Comparison of ENCODE assay signal across 12 cellular contexts in the genomic region with DNA sequence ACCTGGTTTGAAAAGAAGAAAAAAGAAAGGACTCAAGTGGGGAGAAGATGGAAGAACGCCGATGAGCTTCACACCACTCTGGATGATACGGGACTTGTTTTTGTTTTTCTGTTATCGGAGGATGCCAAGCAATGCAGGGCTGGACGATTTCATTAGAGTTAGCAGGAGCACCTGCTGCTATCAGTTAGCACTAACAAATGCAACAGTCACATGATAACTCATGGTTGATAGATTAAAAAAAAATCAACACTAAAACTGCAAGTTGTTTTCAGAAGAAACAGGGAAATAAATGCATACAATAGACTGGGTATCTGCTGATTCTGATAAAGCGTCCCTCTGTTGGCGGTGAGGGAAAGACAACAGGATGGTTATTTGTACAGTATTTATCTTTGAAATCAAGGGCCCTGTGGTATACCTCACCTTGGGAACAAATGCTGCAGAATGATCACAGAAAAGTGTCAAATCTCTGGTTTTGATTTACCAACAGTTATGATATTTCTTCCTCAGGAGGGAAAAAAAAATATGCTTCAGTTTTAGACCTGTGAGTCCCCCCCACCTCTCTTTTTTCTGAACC.
DNase-seq lines count a peak whose midpoint lies in the region; ATAC-seq and TF ChIP-seq lines count a peak whose summit lies in the region.
"Had no signal": no experiment of that assay in that cellular context is flagged by ENCODE, and none has a peak within 500 bp of the region (broad histone marks: within the 10 kb centered on the region; RNA-seq: fewer than 3 reads in every experiment).

No MANE protein-coding gene starts in this region.

- H3K36me3 ChIP-seq in subcutaneous abdominal adipose tissue (ENCODE audit: control insufficient read depth in 5 of 5, insufficient read depth in 5 of 5, low read length in 5 of 5), result peaks cover 0 to 9% (median 0%) of the 10 kb centered on the region in 5 donors

- H3K9me3 Mint-ChIP-seq in activated T-cell treated with anti-CD3 and anti-CD28 coated beads, Interleukin-2, amount 50 U/mL, for 4 hours, result no peaks in the 10 kb centered on the region
- no peaks in the 10 kb centered on the region for H3K9me3 Mint-ChIP-seq in activated naive CD8-positive, alpha-beta T cell treated with anti-CD3 and anti-CD28 coated beads for 36 hours
- peaks cover 3% of the 10 kb centered on the region for H3K9me3 Mint-ChIP-seq in mesothelial cell of epicardium

- H3K4me1 Mint-ChIP-seq in activated T-cell treated with anti-CD3 and anti-CD28 coated beads, Interleukin-2, amount 50 U/mL, for 4 hours (ENCODE audit: low read depth), result peaks cover 76% of the 10 kb centered on the region
- H3K4me1 Mint-ChIP-seq in activated naive CD8-positive, alpha-beta T cell treated with anti-CD3 and anti-CD28 coated beads for 36 hours, result peaks cover 65% of the 10 kb centered on the region
- H3K4me1 Mint-ChIP-seq in mesothelial cell of epicardium, result peaks cover 49% of the 10 kb centered on the region

- H3K36me3 Mint-ChIP-seq in activated T-cell treated with anti-CD3 and anti-CD28 coated beads, Interleukin-2, amount 50 U/mL, for 4 hours (ENCODE audit: insufficient read depth), result peaks cover 32% of the 10 kb centered on the region
- H3K36me3 Mint-ChIP-seq in activated naive CD8-positive, alpha-beta T cell treated with anti-CD3 and anti-CD28 coated beads for 36 hours, result peaks cover 39% of the 10 kb centered on the region
- H3K36me3 Mint-ChIP-seq in mesothelial cell of epicardium, result peaks cover 6% of the 10 kb centered on the region

- H3K4me1 ChIP-seq in subcutaneous abdominal adipose tissue (ENCODE audit: control insufficient read depth in 5 of 5, insufficient read depth in 5 of 5, low read length in 5 of 5), result peaks cover 0 to 24% (median 11%) of the 10 kb centered on the region in 5 donors

- no peak for TF ChIP-seq CTCF in mesothelial cell of epicardium (IDR thresholded peaks at IDR 0.05; ENCODE audit: unreplicated experiment)

- H3K4me3 ChIP-seq in subcutaneous abdominal adipose tissue (ENCODE audit: low read depth in 1 of 5, low read length in 5 of 5), result no peak overlapping the region
- H3K4me3 ChIP-seq: skin epidermis had no signal

- no peak for ATAC-seq in activated T-cell treated with anti-CD3 and anti-CD28 coated beads, Interleukin-2, amount 50 U/mL, for 4 hours
- no peak for ATAC-seq in HG02759 (IDR thresholded peaks at IDR 0.05; ENCODE audit: unreplicated experiment)

- H3K4me3 Mint-ChIP-seq in activated T-cell treated with anti-CD3 and anti-CD28 coated beads, Interleukin-2, amount 50 U/mL, for 4 hours, result peak overlapping the region; percentile 13
- peak overlapping the region; percentile 52 for H3K4me3 Mint-ChIP-seq in activated naive CD8-positive, alpha-beta T cell treated with anti-CD3 and anti-CD28 coated beads for 36 hours
- no peak overlapping the region for H3K4me3 Mint-ChIP-seq in mesothelial cell of epicardium

- peak overlapping the region; percentile 45 for H3K27ac ChIP-seq in subcutaneous abdominal adipose tissue (ENCODE audit: low read depth, low read length)

- H3K27ac Mint-ChIP-seq in activated naive CD8-positive, alpha-beta T cell treated with anti-CD3 and anti-CD28 coated beads for 36 hours, result peak overlapping the region; percentile 97
- H3K27ac Mint-ChIP-seq in mesothelial cell of epicardium, result peak overlapping the region; percentile 64

- no peaks in the 10 kb centered on the region for H3K9me3 ChIP-seq in subcutaneous abdominal adipose tissue (ENCODE audit: control insufficient read depth in 5 of 5, low read length in 5 of 5)

- no peak for DNase-seq in activated T-cell treated with anti-CD3 and anti-CD28 coated beads, Interleukin-2, amount 50 U/mL, for 4 hours
- DNase-seq in activated T-cell treated with anti-CD3 and anti-CD28 coated beads for 4 hours (no peak), mesothelial cell of epicardium (ENCODE audit: low spot score in 2 of 2, unreplicated experiment in 2 of 2) (no peak), SK-N-DZ (ENCODE audit: low spot score) (no peak), DMS 273 (lab: John Stamatoyannopoulos, UW; ENCODE audit: unreplicated experiment) (no peak)
- DNase-seq in activated naive CD8-positive, alpha-beta T cell treated with anti-CD3 and anti-CD28 coated beads for 36 hours, result no peak
- DNase-seq: kidney; NCI-H1436; stimulated activated CD8-positive, alpha-beta memory T cell treated with anti-CD3 and anti-CD28 coated beads, Interleukin-4, amount 100 ng/mL, for 48 hours had no signal

- no peaks in the 10 kb centered on the region for H3K27me3 Mint-ChIP-seq in activated T-cell treated with anti-CD3 and anti-CD28 coated beads, Interleukin-2, amount 50 U/mL, for 4 hours (ENCODE audit: low read depth)
- H3K27me3 Mint-ChIP-seq in activated naive CD8-positive, alpha-beta T cell treated with anti-CD3 and anti-CD28 coated beads for 36 hours, result no peaks in the 10 kb centered on the region
- H3K27me3 Mint-ChIP-seq in mesothelial cell of epicardium (ENCODE audit: low read depth), result no peaks in the 10 kb centered on the region

- H3K9ac ChIP-seq in subcutaneous abdominal adipose tissue (ENCODE audit: low read length in 5 of 5), result no peak overlapping the region

- no peaks in the 10 kb centered on the region for H3K27me3 ChIP-seq in subcutaneous abdominal adipose tissue (ENCODE audit: control insufficient read depth in 5 of 5, insufficient read depth in 4 of 5, low read length in 5 of 5)
